In genomic region chr22:36398602-36399472, GRCh38 we compare ENCODE assay signal across 2 cellular contexts.
TF ChIP-seq lines count a peak whose summit lies in the region.

No MANE protein-coding gene starts in this region.

TF ChIP-seq in HCT116, 20 proteins besides CTCF, POLR2A, EP300 and RAD21 (continued from another document):
- TF ChIP-seq REST (IDR thresholded peaks at IDR 0.05; ENCODE audit: low read depth) (no peak), CEBPB (IDR thresholded peaks at IDR 0.05; ENCODE audit: low read depth) (no peak), ELF1 (IDR thresholded peaks at IDR 0.05; ENCODE audit: borderline replicate concordance, low read depth) (no peak), JUND (IDR thresholded peaks at IDR 0.05) (no peak), POLR2AphosphoS5 (IDR thresholded peaks at IDR 0.05; ENCODE audit: low read depth, low read length) (no peak)
- TF ChIP-seq, protein P1, sequence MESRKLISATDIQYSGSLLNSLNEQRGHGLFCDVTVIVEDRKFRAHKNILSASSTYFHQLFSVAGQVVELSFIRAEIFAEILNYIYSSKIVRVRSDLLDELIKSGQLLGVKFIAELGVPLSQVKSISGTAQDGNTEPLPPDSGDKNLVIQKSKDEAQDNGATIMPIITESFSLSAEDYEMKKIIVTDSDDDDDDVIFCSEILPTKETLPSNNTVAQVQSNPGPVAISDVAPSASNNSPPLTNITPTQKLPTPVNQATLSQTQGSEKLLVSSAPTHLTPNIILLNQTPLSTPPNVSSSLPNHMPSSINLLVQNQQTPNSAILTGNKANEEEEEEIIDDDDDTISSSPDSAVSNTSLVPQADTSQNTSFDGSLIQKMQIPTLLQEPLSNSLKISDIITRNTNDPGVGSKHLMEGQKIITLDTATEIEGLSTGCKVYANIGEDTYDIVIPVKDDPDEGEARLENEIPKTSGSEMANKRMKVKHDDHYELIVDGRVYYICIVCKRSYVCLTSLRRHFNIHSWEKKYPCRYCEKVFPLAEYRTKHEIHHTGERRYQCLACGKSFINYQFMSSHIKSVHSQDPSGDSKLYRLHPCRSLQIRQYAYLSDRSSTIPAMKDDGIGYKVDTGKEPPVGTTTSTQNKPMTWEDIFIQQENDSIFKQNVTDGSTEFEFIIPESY (IDR thresholded peaks at IDR 0.05; ENCODE audit: extremely low read depth, insufficient replicate concordance, low read length): no peak
TF ChIP-seq in HCT116: peak in this region for 0.

TF ChIP-seq in HepG2, 621 proteins besides CTCF, POLR2A, EP300 and RAD21 (continued from another document and continues in another):
- TF ChIP-seq PLRG1 (conservative IDR thresholded peaks at IDR 0.05) (no peak), HDAC1 (CRISPR knock-in tag; IDR thresholded peaks at IDR 0.05) (peak; percentile 42; the same call in 1 of the 2 replicates), NFE2 (CRISPR knock-in tag; IDR thresholded peaks at IDR 0.05) (no peak), ZNF775 (CRISPR knock-in tag; IDR thresholded peaks at IDR 0.05; ENCODE audit: borderline replicate concordance) (no peak), ZSCAN20 (CRISPR knock-in tag; IDR thresholded peaks at IDR 0.05; ENCODE audit: borderline replicate concordance) (no peak), KLF13 (CRISPR knock-in tag; IDR thresholded peaks at IDR 0.05) (no peak), RXRB (CRISPR knock-in tag; IDR thresholded peaks at IDR 0.05; ENCODE audit: borderline replicate concordance) (peak; percentile 89), ZNF44 (CRISPR knock-in tag; IDR thresholded peaks at IDR 0.05) (no peak), ZFP37 (CRISPR knock-in tag; IDR thresholded peaks at IDR 0.05; ENCODE audit: borderline replicate concordance) (no peak), ZNF749 (CRISPR knock-in tag; IDR thresholded peaks at IDR 0.05; ENCODE audit: borderline replicate concordance) (no peak), DNMT1 (CRISPR knock-in tag; IDR thresholded peaks at IDR 0.05) (no peak), ZNF790 (CRISPR knock-in tag; IDR thresholded peaks at IDR 0.05; ENCODE audit: borderline replicate concordance) (no peak), MYC (CRISPR knock-in tag; IDR thresholded peaks at IDR 0.05; ENCODE audit: borderline replicate concordance) (peak; percentile 34; the same call in 1 of the 2 replicates), SAP130 (CRISPR knock-in tag; IDR thresholded peaks at IDR 0.05; ENCODE audit: low read depth) (peak; percentile 12; the same call in 1 of the 2 replicates), LCORL (IDR thresholded peaks at IDR 0.05) (no peak), LCORL (CRISPR knock-in tag; IDR thresholded peaks at IDR 0.05) (peak; percentile 44; the same call in 1 of the 2 replicates), GATAD1 (CRISPR knock-in tag; IDR thresholded peaks at IDR 0.05) (no peak), TAF1 (CRISPR knock-in tag; IDR thresholded peaks at IDR 0.05) (no peak), KDM1A (CRISPR knock-in tag; IDR thresholded peaks at IDR 0.05) (peak; percentile 90; the same call in 1 of the 2 replicates), KLF12 (CRISPR knock-in tag; IDR thresholded peaks at IDR 0.05; ENCODE audit: borderline replicate concordance) (no peak), TEAD2 (CRISPR knock-in tag; IDR thresholded peaks at IDR 0.05) (no peak), ZNF660 (CRISPR knock-in tag; IDR thresholded peaks at IDR 0.05; ENCODE audit: borderline replicate concordance, low read depth) (no peak), ZNF589 (CRISPR knock-in tag; conservative IDR thresholded peaks at IDR 0.05) (no peak), PPARG (CRISPR knock-in tag; conservative IDR thresholded peaks at IDR 0.05) (peak; percentile 80), KIAA2018 (CRISPR knock-in tag; IDR thresholded peaks at IDR 0.05; ENCODE audit: borderline replicate concordance) (no peak), RCOR2 (CRISPR knock-in tag; IDR thresholded peaks at IDR 0.05) (peak; percentile 46; the same call in 1 of the 2 replicates), KLF15 (CRISPR knock-in tag; IDR thresholded peaks at IDR 0.05; ENCODE audit: borderline replicate concordance) (no peak), ZNF333 (CRISPR knock-in tag; IDR thresholded peaks at IDR 0.05; ENCODE audit: borderline replicate concordance) (no peak), ZNF605 (CRISPR knock-in tag; IDR thresholded peaks at IDR 0.05) (no peak), ZNF414 (CRISPR knock-in tag; IDR thresholded peaks at IDR 0.05) (no peak), RARA (CRISPR knock-in tag; IDR thresholded peaks at IDR 0.05) (peak; percentile 37; the same call in 1 of the 2 replicates), ZNF724P (CRISPR knock-in tag; IDR thresholded peaks at IDR 0.05; ENCODE audit: borderline replicate concordance) (no peak), SNRNP70 (IDR thresholded peaks at IDR 0.05; ENCODE audit: low read depth, low read length) (no peak), ZNF703 (CRISPR knock-in tag; IDR thresholded peaks at IDR 0.05; ENCODE audit: borderline replicate concordance) (no peak), BORCS8-MEF2B (CRISPR knock-in tag; IDR thresholded peaks at IDR 0.05) (no peak), NONO (IDR thresholded peaks at IDR 0.05) (no peak), NONO (CRISPR knock-in tag; conservative IDR thresholded peaks at IDR 0.05) (no peak), ZFP36L1 (CRISPR knock-in tag; IDR thresholded peaks at IDR 0.05) (no peak), AKAP8 (CRISPR knock-in tag; IDR thresholded peaks at IDR 0.05) (no peak), ZNF629 (CRISPR knock-in tag; conservative IDR thresholded peaks at IDR 0.05) (peak; percentile 97), ZNF720 (CRISPR knock-in tag; IDR thresholded peaks at IDR 0.05) (no peak)
- TF ChIP-seq, protein P2, sequence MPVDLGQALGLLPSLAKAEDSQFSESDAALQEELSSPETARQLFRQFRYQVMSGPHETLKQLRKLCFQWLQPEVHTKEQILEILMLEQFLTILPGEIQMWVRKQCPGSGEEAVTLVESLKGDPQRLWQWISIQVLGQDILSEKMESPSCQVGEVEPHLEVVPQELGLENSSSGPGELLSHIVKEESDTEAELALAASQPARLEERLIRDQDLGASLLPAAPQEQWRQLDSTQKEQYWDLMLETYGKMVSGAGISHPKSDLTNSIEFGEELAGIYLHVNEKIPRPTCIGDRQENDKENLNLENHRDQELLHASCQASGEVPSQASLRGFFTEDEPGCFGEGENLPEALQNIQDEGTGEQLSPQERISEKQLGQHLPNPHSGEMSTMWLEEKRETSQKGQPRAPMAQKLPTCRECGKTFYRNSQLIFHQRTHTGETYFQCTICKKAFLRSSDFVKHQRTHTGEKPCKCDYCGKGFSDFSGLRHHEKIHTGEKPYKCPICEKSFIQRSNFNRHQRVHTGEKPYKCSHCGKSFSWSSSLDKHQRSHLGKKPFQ (CRISPR knock-in tag; IDR thresholded peaks at IDR 0.05; ENCODE audit: insufficient replicate concordance): no peak
- TF ChIP-seq, protein P3, sequence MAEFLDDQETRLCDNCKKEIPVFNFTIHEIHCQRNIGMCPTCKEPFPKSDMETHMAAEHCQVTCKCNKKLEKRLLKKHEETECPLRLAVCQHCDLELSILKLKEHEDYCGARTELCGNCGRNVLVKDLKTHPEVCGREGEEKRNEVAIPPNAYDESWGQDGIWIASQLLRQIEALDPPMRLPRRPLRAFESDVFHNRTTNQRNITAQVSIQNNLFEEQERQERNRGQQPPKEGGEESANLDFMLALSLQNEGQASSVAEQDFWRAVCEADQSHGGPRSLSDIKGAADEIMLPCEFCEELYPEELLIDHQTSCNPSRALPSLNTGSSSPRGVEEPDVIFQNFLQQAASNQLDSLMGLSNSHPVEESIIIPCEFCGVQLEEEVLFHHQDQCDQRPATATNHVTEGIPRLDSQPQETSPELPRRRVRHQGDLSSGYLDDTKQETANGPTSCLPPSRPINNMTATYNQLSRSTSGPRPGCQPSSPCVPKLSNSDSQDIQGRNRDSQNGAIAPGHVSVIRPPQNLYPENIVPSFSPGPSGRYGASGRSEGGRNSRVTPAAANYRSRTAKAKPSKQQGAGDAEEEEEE (CRISPR knock-in tag; IDR thresholded peaks at IDR 0.05; ENCODE audit: borderline replicate concordance): no peak
- TF ChIP-seq, protein P4, sequence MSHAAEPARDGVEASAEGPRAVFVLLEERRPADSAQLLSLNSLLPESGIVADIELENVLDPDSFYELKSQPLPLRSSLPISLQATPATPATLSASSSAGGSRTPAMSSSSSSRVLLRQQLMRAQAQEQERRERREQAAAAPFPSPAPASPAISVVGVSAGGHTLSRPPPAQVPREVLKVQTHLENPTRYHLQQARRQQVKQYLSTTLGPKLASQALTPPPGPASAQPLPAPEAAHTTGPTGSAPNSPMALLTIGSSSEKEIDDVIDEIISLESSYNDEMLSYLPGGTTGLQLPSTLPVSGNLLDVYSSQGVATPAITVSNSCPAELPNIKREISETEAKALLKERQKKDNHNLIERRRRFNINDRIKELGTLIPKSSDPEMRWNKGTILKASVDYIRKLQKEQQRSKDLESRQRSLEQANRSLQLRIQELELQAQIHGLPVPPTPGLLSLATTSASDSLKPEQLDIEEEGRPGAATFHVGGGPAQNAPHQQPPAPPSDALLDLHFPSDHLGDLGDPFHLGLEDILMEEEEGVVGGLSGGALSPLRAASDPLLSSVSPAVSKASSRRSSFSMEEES (CRISPR knock-in tag; IDR thresholded peaks at IDR 0.05): no peak
- TF ChIP-seq, protein P5, sequence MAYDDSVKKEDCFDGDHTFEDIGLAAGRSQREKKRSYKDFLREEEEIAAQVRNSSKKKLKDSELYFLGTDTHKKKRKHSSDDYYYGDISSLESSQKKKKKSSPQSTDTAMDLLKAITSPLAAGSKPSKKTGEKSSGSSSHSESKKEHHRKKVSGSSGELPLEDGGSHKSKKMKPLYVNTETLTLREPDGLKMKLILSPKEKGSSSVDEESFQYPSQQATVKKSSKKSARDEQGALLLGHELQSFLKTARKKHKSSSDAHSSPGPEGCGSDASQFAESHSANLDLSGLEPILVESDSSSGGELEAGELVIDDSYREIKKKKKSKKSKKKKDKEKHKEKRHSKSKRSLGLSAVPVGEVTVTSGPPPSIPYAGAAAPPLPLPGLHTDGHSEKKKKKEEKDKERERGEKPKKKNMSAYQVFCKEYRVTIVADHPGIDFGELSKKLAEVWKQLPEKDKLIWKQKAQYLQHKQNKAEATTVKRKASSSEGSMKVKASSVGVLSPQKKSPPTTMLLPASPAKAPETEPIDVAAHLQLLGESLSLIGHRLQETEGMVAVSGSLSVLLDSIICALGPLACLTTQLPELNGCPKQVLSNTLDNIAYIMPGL (CRISPR knock-in tag; IDR thresholded peaks at IDR 0.05; ENCODE audit: borderline replicate concordance in 1 of 2, low read depth in 1 of 2): no peak
